Comparison of ENCODE assay signal across 1 cellular context in the genomic region with DNA sequence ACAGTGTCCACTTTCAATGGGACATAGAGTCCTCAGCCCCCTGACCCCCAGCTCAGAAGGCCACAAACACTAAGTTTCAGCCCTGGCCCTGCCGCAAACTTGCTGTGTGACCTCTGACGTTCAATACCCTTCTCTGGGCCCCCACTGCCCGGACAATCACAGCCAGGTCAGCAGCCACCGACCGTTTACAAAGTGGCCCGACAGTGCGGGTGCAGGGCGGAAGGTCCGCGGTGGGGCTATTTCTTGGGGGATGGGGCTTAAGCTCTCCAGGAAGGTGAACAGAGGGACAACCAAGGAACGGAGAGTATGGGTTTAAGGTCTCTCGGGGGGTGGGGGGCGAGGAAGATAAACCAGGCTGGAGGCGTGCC.
TF ChIP-seq lines count a peak whose summit lies in the region.

No MANE protein-coding gene starts in this region.

TF ChIP-seq in GM23338, 12 proteins besides CTCF, POLR2A, EP300 and RAD21 (continued from another document):
- TF ChIP-seq, protein P1, sequence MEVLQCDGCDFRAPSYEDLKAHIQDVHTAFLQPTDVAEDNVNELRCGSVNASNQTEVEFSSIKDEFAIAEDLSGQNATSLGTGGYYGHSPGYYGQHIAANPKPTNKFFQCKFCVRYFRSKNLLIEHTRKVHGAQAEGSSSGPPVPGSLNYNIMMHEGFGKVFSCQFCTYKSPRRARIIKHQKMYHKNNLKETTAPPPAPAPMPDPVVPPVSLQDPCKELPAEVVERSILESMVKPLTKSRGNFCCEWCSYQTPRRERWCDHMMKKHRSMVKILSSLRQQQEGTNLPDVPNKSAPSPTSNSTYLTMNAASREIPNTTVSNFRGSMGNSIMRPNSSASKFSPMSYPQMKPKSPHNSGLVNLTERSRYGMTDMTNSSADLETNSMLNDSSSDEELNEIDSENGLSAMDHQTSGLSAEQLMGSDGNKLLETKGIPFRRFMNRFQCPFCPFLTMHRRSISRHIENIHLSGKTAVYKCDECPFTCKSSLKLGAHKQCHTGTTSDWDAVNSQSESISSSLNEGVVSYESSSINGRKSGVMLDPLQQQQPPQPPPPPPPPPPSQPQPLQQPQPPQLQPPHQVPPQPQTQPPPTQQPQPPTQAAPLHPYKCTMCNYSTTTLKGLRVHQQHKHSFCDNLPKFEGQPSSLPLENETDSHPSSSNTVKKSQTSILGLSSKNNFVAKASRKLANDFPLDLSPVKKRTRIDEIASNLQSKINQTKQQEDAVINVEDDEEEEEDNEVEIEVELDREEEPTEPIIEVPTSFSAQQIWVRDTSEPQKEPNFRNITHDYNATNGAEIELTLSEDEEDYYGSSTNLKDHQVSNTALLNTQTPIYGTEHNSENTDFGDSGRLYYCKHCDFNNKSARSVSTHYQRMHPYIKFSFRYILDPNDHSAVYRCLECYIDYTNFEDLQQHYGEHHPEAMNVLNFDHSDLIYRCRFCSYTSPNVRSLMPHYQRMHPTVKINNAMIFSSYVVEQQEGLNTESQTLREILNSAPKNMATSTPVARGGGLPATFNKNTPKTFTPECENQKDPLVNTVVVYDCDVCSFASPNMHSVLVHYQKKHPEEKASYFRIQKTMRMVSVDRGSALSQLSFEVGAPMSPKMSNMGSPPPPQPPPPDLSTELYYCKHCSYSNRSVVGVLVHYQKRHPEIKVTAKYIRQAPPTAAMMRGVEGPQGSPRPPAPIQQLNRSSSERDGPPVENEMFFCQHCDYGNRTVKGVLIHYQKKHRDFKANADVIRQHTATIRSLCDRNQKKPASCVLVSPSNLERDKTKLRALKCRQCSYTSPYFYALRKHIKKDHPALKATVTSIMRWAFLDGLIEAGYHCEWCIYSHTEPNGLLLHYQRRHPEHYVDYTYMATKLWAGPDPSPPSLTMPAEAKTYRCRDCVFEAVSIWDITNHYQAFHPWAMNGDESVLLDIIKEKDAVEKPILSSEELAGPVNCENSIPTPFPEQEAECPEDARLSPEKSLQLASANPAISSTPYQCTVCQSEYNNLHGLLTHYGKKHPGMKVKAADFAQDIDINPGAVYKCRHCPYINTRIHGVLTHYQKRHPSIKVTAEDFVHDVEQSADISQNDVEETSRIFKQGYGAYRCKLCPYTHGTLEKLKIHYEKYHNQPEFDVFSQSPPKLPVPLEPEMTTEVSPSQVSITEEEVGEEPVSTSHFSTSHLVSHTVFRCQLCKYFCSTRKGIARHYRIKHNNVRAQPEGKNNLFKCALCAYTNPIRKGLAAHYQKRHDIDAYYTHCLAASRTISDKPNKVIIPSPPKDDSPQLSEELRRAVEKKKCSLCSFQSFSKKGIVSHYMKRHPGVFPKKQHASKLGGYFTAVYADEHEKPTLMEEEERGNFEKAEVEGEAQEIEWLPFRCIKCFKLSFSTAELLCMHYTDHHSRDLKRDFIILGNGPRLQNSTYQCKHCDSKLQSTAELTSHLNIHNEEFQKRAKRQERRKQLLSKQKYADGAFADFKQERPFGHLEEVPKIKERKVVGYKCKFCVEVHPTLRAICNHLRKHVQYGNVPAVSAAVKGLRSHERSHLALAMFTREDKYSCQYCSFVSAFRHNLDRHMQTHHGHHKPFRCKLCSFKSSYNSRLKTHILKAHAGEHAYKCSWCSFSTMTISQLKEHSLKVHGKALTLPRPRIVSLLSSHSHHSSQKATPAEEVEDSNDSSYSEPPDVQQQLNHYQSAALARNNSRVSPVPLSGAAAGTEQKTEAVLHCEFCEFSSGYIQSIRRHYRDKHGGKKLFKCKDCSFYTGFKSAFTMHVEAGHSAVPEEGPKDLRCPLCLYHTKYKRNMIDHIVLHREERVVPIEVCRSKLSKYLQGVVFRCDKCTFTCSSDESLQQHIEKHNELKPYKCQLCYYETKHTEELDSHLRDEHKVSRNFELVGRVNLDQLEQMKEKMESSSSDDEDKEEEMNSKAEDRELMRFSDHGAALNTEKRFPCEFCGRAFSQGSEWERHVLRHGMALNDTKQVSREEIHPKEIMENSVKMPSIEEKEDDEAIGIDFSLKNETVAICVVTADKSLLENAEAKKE (CRISPR knock-in tag; IDR thresholded peaks at IDR 0.05) = no peak
- TF ChIP-seq NANOG (IDR thresholded peaks at IDR 0.05; ENCODE audit: borderline replicate concordance) = no peak
- no peak for TF ChIP-seq EZH2phosphoT487 (IDR thresholded peaks at IDR 0.05; ENCODE audit: unreplicated experiment)
- no peak for TF ChIP-seq CREB1 (CRISPR knock-in tag; IDR thresholded peaks at IDR 0.05; ENCODE audit: low read depth)
TF ChIP-seq in GM23338: peak in this region for 0.
